ENCODE assay signal across 24 cellular contexts in the genomic region with DNA sequence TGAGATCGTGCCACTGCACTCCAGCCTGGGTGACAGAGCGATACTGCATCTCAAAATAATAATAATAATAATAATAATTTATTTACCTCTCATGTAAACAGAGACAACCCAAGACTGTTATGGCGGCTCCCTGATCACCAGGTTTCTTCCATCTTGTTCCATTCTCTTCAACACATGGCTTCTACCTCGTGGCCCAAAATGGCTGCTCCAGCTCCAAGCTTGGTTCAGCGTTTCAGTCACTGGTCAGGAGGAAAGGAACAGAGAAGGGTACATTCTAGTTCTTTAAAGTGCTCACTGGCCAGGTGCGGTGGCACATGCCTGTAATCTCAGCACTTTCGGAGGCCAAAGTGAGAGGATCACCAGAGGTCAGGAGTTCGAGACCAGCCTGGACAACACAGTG. TPM values are rescaled to one million over a fixed set of nuclear protein-coding genes. Genes with fewer than 3 reads are reported as not detected.
"Had no signal": no experiment of that assay in that cellular context is flagged by ENCODE, and none has a peak within 500 bp of the region (broad histone marks: within the 10 kb centered on the region; RNA-seq: fewer than 3 reads in every experiment).

No MANE protein-coding gene starts in this region.

- H3K27me3 Mint-ChIP-seq: activated naive CD8-positive, alpha-beta T cell treated with anti-CD3 and anti-CD28 coated beads, Interleukin-2, amount 10 ng/mL, durations not matched to agents 7 days and 5 days; memory B cell had no signal

- ATAC-seq: left ventricle myocardium superior, mucosa of descending colon had no signal

- DNase-seq: activated CD4-positive, alpha-beta T cell treated with anti-CD3 and anti-CD28 coated beads, Interleukin-2, amount 50 U/mL, for 4 hours; activated CD4-positive, CD25-positive, alpha-beta regulatory T cell; activated gamma-delta T cell treated with Interleukin-2 at 50 U/mL for 16 hours; activated naive CD8-positive, alpha-beta T cell treated with anti-CD3 and anti-CD28 coated beads, Interleukin-2, amount 10 ng/mL, durations not matched to agents 7 days and 5 days; anterior cingulate cortex; brain microvascular endothelial cell; cortex of kidney; effector CD8-positive, alpha-beta T cell; foreskin melanocyte; left ventricle myocardium superior; mucosa of descending colon; nucleus accumbens; posterior cingulate gyrus; retina; stimulated activated CD4-positive, alpha-beta T cell treated with anti-CD3 and anti-CD28 coated beads, Interleukin-2, amount 100 ng/mL, for 48 hours; stimulated activated naive CD4-positive, alpha-beta T cell; substantia nigra; uterus had no signal

- H3K4me1 ChIP-seq: uterus had no signal

- H3K9me3 Mint-ChIP-seq: activated naive CD8-positive, alpha-beta T cell treated with anti-CD3 and anti-CD28 coated beads, Interleukin-2, amount 10 ng/mL, durations not matched to agents 7 days and 5 days; memory B cell; nephron; T-helper 1 cell treated with Interleukin-12 subunit alpha and Interleukin-12 subunit beta and Interleukin-4 antibody, amounts not matched to agents 30 μg/mL and 1 μg/mL, for 36 hours had no signal

- H3K4me3 Mint-ChIP-seq: memory B cell, nephron had no signal

- H3K9me3 ChIP-seq: mucosa of descending colon, tibial nerve, uterus had no signal

- H3K27me3 ChIP-seq: brain microvascular endothelial cell, tibial nerve, uterus had no signal

- H3K27ac ChIP-seq: brain microvascular endothelial cell had no signal

- H3K36me3 Mint-ChIP-seq: activated naive CD8-positive, alpha-beta T cell treated with anti-CD3 and anti-CD28 coated beads, Interleukin-2, amount 10 ng/mL, durations not matched to agents 7 days and 5 days; memory B cell had no signal

RNA-seq across cellular contexts. Expression of a gene that starts 24.9 kb away (rescaled TPM):
- total RNA-seq: fibroblast of lung, kidney epithelial cell, left ventricle myocardium superior, mucosa of descending colon, tibial nerve, uterus had no signal
- polyA plus RNA-seq: fibroblast of lung had no signal
